In the genomic region with DNA sequence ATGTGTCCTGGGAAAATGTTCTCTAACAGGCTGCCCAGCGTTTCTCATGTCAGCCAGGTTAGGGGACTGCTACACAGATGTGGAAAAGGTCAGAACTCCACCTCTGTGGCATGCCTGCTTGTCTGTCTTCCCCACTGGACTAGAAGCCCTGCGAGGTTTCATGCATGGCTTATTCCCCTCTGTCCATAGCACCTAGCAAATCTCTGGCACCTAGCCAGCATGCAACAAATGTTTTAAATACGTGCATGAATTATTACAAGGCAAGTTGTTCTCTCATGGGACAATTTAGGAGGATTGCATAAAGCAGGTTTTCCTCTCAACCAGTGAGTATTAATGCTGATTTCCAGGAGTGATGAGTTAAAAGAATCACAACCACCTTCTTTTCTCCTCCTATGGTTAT, we compare ENCODE assay signal across 26 cellular contexts. TPM values are rescaled to one million over a fixed set of nuclear protein-coding genes. Genes with fewer than 3 reads are reported as not detected.
"Had no signal": no experiment of that assay in that cellular context is flagged by ENCODE, and none has a peak within 500 bp of the region (broad histone marks: within the 10 kb centered on the region; RNA-seq: fewer than 3 reads in every experiment).

No MANE protein-coding gene starts in this region.

- H3K36me3 ChIP-seq: ovary, right atrium auricular region, right lobe of liver, thyroid gland had no signal

- DNase-seq: islet precursor cell; left ventricle myocardium inferior; mesendoderm; naive thymus-derived CD4-positive, alpha-beta T cell; ovary; right lobe of liver; stimulated activated CD4-positive, alpha-beta T cell treated with anti-CD3 and anti-CD28 coated beads, Interleukin-12 subunit alpha, Interleukin-12 subunit beta, amount 100 ng/mL, for 4 hours; stimulated activated CD4-positive, alpha-beta T cell treated with anti-CD3 and anti-CD28 coated beads, Interleukin-15, amount 100 ng/mL, for 24 hours; stimulated activated CD4-positive, alpha-beta T cell treated with anti-CD3 and anti-CD28 coated beads, Interleukin-2, amount 100 ng/mL, for 24 hours; stimulated activated CD4-positive, alpha-beta T cell treated with anti-CD3 and anti-CD28 coated beads, Interleukin-4, amount 100 ng/mL, for 1 hour; stimulated activated naive B cell treated with anti-CD40 and anti-IgM and Interleukin-4, amounts not matched to agents 10 μg/mL and 1 μg/mL and 100 μg/mL, for 72 hours; stimulated activated naive CD8-positive, alpha-beta T cell treated with anti-CD3 and anti-CD28 coated beads, Interleukin-15, Interleukin-2, amounts not matched to agents 100 U/mL and 50 U/mL, for 24 hours; stomach; testis; thyroid gland; transverse colon; upper lobe of left lung had no signal

- H3K4me1 ChIP-seq: left ventricle myocardium inferior, right atrium auricular region, right lobe of liver, stomach, thyroid gland, transverse colon, upper lobe of left lung, vagina had no signal

- H3K27me3 ChIP-seq: ovary, right atrium auricular region, right lobe of liver, stomach, testis, thyroid gland, transverse colon, upper lobe of left lung, vagina had no signal

- ATAC-seq: naive thymus-derived CD4-positive, alpha-beta T cell; natural killer cell treated with Interleukin-12 subunit alpha and Interleukin-12 subunit beta and Interleukin-15 and Interleukin-18, amount 100 ng/mL, for 72 hours; stimulated activated naive B cell treated with anti-CD40 and anti-IgM and Interleukin-4, amounts not matched to agents 10 μg/mL and 1 μg/mL and 100 μg/mL, for 72 hours; stimulated activated naive CD8-positive, alpha-beta T cell treated with anti-CD3 and anti-CD28 coated beads, Interleukin-15, Interleukin-2, amounts not matched to agents 100 U/mL and 50 U/mL, for 24 hours had no signal

- H3K9me3 ChIP-seq: ovary, right atrium auricular region, right lobe of liver, stomach, testis, thyroid gland, transverse colon, upper lobe of left lung, vagina had no signal

- H3K4me3 ChIP-seq: left ventricle myocardium inferior, lung, ovary, right atrium auricular region, right lobe of liver, skin epidermis, stomach, testis, thyroid gland, transverse colon, upper lobe of left lung, vagina had no signal

- H3K27ac ChIP-seq: left ventricle myocardium inferior, ovary, right atrium auricular region, right lobe of liver, skin epidermis, stomach, testis, thyroid gland, transverse colon, upper lobe of left lung, vagina had no signal

RNA-seq across cellular contexts. Expression of a gene that starts 21.4 kb away (rescaled TPM):
- total RNA-seq: mesothelial cell of epicardium, progenitor cell of endocrine pancreas, pulmonary artery endothelial cell, renal cortical epithelial cell, vagina had no signal
- polyA plus RNA-seq: naive thymus-derived CD4-positive, alpha-beta T cell had no signal
